19 cellular contexts compared by ENCODE assay signal in the genomic region with DNA sequence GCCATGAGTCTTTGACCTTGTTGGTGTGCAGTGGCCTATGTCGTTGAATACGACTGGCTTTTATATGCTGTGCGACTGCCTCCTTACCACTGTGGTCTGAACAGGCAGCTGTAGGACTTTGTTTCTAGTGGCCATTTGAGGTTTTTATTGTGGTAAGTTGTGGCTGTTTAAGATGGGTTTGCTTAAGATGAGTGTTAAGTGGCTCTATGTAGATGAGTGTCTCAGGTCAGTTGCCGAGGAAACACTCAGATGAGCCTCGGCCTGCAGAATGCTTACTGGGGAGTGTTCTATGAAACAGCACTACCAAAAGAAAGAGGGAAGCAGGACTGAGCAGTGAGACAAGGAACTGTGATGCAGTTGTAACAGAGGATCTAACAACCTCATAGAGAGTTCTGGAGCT. TPM values are rescaled to one million over a fixed set of nuclear protein-coding genes. Genes with fewer than 3 reads are reported as not detected.
DNase-seq lines count a peak whose midpoint lies in the region; ATAC-seq and TF ChIP-seq lines count a peak whose summit lies in the region.
"Had no signal": no experiment of that assay in that cellular context is flagged by ENCODE, and none has a peak within 500 bp of the region (broad histone marks: within the 10 kb centered on the region; RNA-seq: fewer than 3 reads in every experiment).

No MANE protein-coding gene starts in this region.

- no peak overlapping the region for H3K4me3 Mint-ChIP-seq in neural crest cell
- H3K4me3 Mint-ChIP-seq in T-helper 2 cell treated with Interferon-gamma antibody and Interleukin-4, amounts not matched to agents 5 μg/mL and 100 μg/mL, for 36 hours = no peak overlapping the region
- H3K4me3 Mint-ChIP-seq: CD8-positive, alpha-beta memory T cell; immature natural killer cell had no signal

- H3K4me1 Mint-ChIP-seq in neural crest cell = peaks cover 11% of the 10 kb centered on the region
- no peaks in the 10 kb centered on the region for H3K4me1 Mint-ChIP-seq in T-helper 2 cell treated with Interferon-gamma antibody and Interleukin-4, amounts not matched to agents 5 μg/mL and 100 μg/mL, for 36 hours (ENCODE audit: low read depth)

- ATAC-seq in HG02610 (IDR thresholded peaks at IDR 0.05; ENCODE audit: unreplicated experiment) (peak; percentile 87), HG03460 (IDR thresholded peaks at IDR 0.05; ENCODE audit: unreplicated experiment) (peak; percentile 74)
- ATAC-seq: gastroesophageal sphincter had no signal

- H3K27me3 ChIP-seq in BE2C = no peaks in the 10 kb centered on the region
- H3K27me3 ChIP-seq: gastroesophageal sphincter had no signal

- TF ChIP-seq CTCF in neural crest cell (conservative IDR thresholded peaks at IDR 0.05) (no peak), BE2C (IDR thresholded peaks at IDR 0.05; ENCODE audit: low read depth, low read length) (no peak)

- H3K27ac Mint-ChIP-seq in neural crest cell (ENCODE audit: unreplicated experiment) = peak overlapping the region; percentile 15
- no peak overlapping the region for H3K27ac Mint-ChIP-seq in T-helper 2 cell treated with Interferon-gamma antibody and Interleukin-4, amounts not matched to agents 5 μg/mL and 100 μg/mL, for 36 hours
- H3K27ac Mint-ChIP-seq: immature natural killer cell had no signal

- H3K9me3 Mint-ChIP-seq in neural crest cell = peaks cover 2% of the 10 kb centered on the region
- H3K9me3 Mint-ChIP-seq in T-helper 2 cell treated with Interferon-gamma antibody and Interleukin-4, amounts not matched to agents 5 μg/mL and 100 μg/mL, for 36 hours = no peaks in the 10 kb centered on the region

- H3K36me3 Mint-ChIP-seq in neural crest cell (ENCODE audit: low read depth) = no peaks in the 10 kb centered on the region
- H3K36me3 Mint-ChIP-seq in T-helper 2 cell treated with Interferon-gamma antibody and Interleukin-4, amounts not matched to agents 5 μg/mL and 100 μg/mL, for 36 hours (ENCODE audit: low read depth) = no peaks in the 10 kb centered on the region

- DNase-seq in NCI-H1105 treated with DMSO at 0.1 percent for 48 hours (lab: John Stamatoyannopoulos, UW) = peak; percentile 24
- no peak for DNase-seq in NCI-H1105 (lab: John Stamatoyannopoulos, UW)
- no peak for DNase-seq in neural crest cell (ENCODE audit: low read depth, low spot score)
- DNase-seq in DMS153 (lab: John Stamatoyannopoulos, UW) = no peak
- no peak for DNase-seq in T-helper 2 cell treated with Interferon-gamma antibody and Interleukin-4, amounts not matched to agents 5 μg/mL and 100 μg/mL, for 36 hours (ENCODE audit: low spot score)
- no peak for DNase-seq in BE2C
- DNase-seq: activated CD4-positive, alpha-beta T cell treated with anti-CD3 and anti-CD28 coated beads for 48 hours; activated T-cell treated with anti-CD3 and anti-CD28 coated beads, Interleukin-2, amount 50 U/mL, for 1 hour; CD8-positive, alpha-beta memory T cell; cerebellar nuclear complex; immature natural killer cell; NCI-H1417 had no signal

- no peaks in the 10 kb centered on the region for H3K36me3 ChIP-seq in BE2C
- H3K36me3 ChIP-seq: gastroesophageal sphincter had no signal

- H3K9me3 ChIP-seq in BE2C = no peaks in the 10 kb centered on the region

- H3K27me3 Mint-ChIP-seq in neural crest cell (ENCODE audit: low read depth) = no peaks in the 10 kb centered on the region
- H3K27me3 Mint-ChIP-seq in T-helper 2 cell treated with Interferon-gamma antibody and Interleukin-4, amounts not matched to agents 5 μg/mL and 100 μg/mL, for 36 hours (ENCODE audit: low read depth) = peaks cover 5% of the 10 kb centered on the region

- H3K4me3 ChIP-seq in BE2C (ENCODE audit: low read depth, low read length) = no peak overlapping the region
- H3K4me3 ChIP-seq: gastroesophageal sphincter had no signal

- H3K4me1 ChIP-seq in BE2C = no peaks in the 10 kb centered on the region
- H3K4me1 ChIP-seq: gastroesophageal sphincter had no signal

RNA-seq across cellular contexts. Expression of a gene that starts 14.9 kb away (rescaled TPM):
- total RNA-seq in neural crest cell = not detected in 2 replicates
- polyA plus RNA-seq in BE2C (2012; ENCODE audit: insufficient read depth, insufficient read length, low read depth) = not detected
- total RNA-seq: NCI-H460 had no signal
- polyA plus RNA-seq: CD8-positive, alpha-beta memory T cell had no signal

RNA-seq across cellular contexts. Expression of a gene that starts 20.6 kb away (rescaled TPM):
- not detected in 2 replicates for total RNA-seq in neural crest cell
- not detected for polyA plus RNA-seq in BE2C (2012; ENCODE audit: insufficient read depth, insufficient read length, low read depth)
- total RNA-seq: gastroesophageal sphincter, NCI-H460 had no signal
- polyA plus RNA-seq: CD8-positive, alpha-beta memory T cell had no signal

RNA-seq across cellular contexts. Expression of a gene that starts 56.5 kb away (rescaled TPM):
- total RNA-seq in neural crest cell = not detected in 2 replicates
- polyA plus RNA-seq in BE2C (2012; ENCODE audit: insufficient read depth, insufficient read length, low read depth) = not detected
- total RNA-seq: CD8-positive, alpha-beta memory T cell; gastroesophageal sphincter; NCI-H460; skeletal muscle tissue; T-helper 1 cell treated with Interleukin-12 subunit alpha and Interleukin-12 subunit beta and Interleukin-4 antibody, amounts not matched to agents 30 ng/mL and 1 ng/mL, for 36 hours had no signal
- polyA plus RNA-seq: adipose tissue; CD8-positive, alpha-beta memory T cell had no signal
